ENCODE assay signal across 9 cellular contexts in genomic region chr1:94806451-94806861, GRCh38. TPM values are rescaled to one million over a fixed set of nuclear protein-coding genes. Genes with fewer than 3 reads are reported as not detected.
A peak's percentile ranks its signal among the peaks of the same experiment; 100 is the strongest.
DNase-seq lines count a peak whose midpoint lies in the region; ATAC-seq and TF ChIP-seq lines count a peak whose summit lies in the region.
"Had no signal": no experiment of that assay in that cellular context is flagged by ENCODE, and none has a peak within 500 bp of the region (broad histone marks: within the 10 kb centered on the region; RNA-seq: fewer than 3 reads in every experiment).

No MANE protein-coding gene starts in this region.

- peak overlapping the region; percentile 1 to 92 (median 77) for H3K27ac Mint-ChIP-seq in brain
- no peak overlapping the region for H3K27ac Mint-ChIP-seq in natural killer cell

- ATAC-seq in HG03439 (IDR thresholded peaks at IDR 0.05; ENCODE audit: unreplicated experiment) (no peak), GM21529 (IDR thresholded peaks at IDR 0.05; ENCODE audit: unreplicated experiment) (no peak), GM19395 (IDR thresholded peaks at IDR 0.05; ENCODE audit: unreplicated experiment) (no peak), natural killer cell (no peak)

- H3K9ac ChIP-seq in BLaER1 treated with 17β-estradiol and CSF1 and Interleukin-3, amounts not matched to agents 10 nM and 100 nM: peak overlapping the region in 2 of 11 experiments; percentile 17 to 19; a peak in 4 of 22 replicates

- no peaks in the 10 kb centered on the region for H3K27me3 ChIP-seq in BLaER1 treated with 17β-estradiol and CSF1 and Interleukin-3, amounts not matched to agents 10 nM and 100 nM
- H3K27me3 ChIP-seq: foreskin keratinocyte had no signal

- H3K27ac ChIP-seq in BLaER1 treated with 17β-estradiol and CSF1 and Interleukin-3, amounts not matched to agents 10 nM and 100 nM: peak overlapping the region in 5 of 11 experiments; percentile 14 to 45 (median 23); a peak in 6 of 22 replicates
- H3K27ac ChIP-seq: foreskin keratinocyte had no signal

- no peak overlapping the region for H3K4me3 ChIP-seq in BLaER1 treated with 17β-estradiol and CSF1 and Interleukin-3, amounts not matched to agents 10 nM and 100 nM
- no peak overlapping the region for H3K4me3 ChIP-seq in NB4 (ENCODE audit: low read depth, low read length)

- H3K9me3 Mint-ChIP-seq in brain (no peaks in the 10 kb centered on the region), natural killer cell (no peaks in the 10 kb centered on the region)

- H3K4me3 Mint-ChIP-seq in brain: peak overlapping the region; percentile 27 to 82 (median 67)
- H3K4me3 Mint-ChIP-seq in natural killer cell: no peak overlapping the region

- TF ChIP-seq POLR2A in NB4 (IDR thresholded peaks at IDR 0.05; ENCODE audit: extremely low read depth, insufficient read length): no peak

- no peaks in the 10 kb centered on the region for H3K36me3 ChIP-seq in BLaER1 treated with 17β-estradiol and CSF1 and Interleukin-3, amounts not matched to agents 10 nM and 100 nM

- H3K4me1 Mint-ChIP-seq in brain: peaks cover 47% of the 10 kb centered on the region
- peaks cover 11 to 15% of the 10 kb centered on the region in 2 donors for H3K4me1 Mint-ChIP-seq in natural killer cell

- no peaks in the 10 kb centered on the region for H4K20me1 ChIP-seq in BLaER1 treated with 17β-estradiol and CSF1 and Interleukin-3, amounts not matched to agents 10 nM and 100 nM

- intact Hi-C loops in natural killer cell (cut with micrococcal nuclease): loop anchor here (1.0 to 2.0 kb wide), 4 partner anchors 284 to 768 kb away; no protein-coding TSS in a partner anchor

- H3K36me3 Mint-ChIP-seq in brain (no peaks in the 10 kb centered on the region), natural killer cell (no peaks in the 10 kb centered on the region)

- peaks cover 0 to under 1% (median 0%) of the 10 kb centered on the region in 11 experiments; a peak in 2 of 22 replicates for H3K9me3 ChIP-seq in BLaER1 treated with 17β-estradiol and CSF1 and Interleukin-3, amounts not matched to agents 10 nM and 100 nM (replicated peaks in 1 of 11)

- TF ChIP-seq CTCF in NB4 (IDR thresholded peaks at IDR 0.05; ENCODE audit: low read depth, low read length) (no peak), brain (conservative IDR thresholded peaks at IDR 0.05) (no peak), natural killer cell (IDR thresholded peaks at IDR 0.05) (no peak)

- H3K27me3 Mint-ChIP-seq in brain: no peaks in the 10 kb centered on the region
- H3K27me3 Mint-ChIP-seq in natural killer cell (ENCODE audit: low read depth in 2 of 2): peaks cover 6 to 15% of the 10 kb centered on the region in 2 donors

- H3K4me1 ChIP-seq in BLaER1 treated with 17β-estradiol and CSF1 and Interleukin-3, amounts not matched to agents 10 nM and 100 nM: peaks cover 22 to 46% (median 41%) of the 10 kb centered on the region in 10 experiments

- H3K4me2 ChIP-seq in BLaER1 treated with 17β-estradiol and CSF1 and Interleukin-3, amounts not matched to agents 10 nM and 100 nM: peak overlapping the region; percentile 59 to 87 (median 71)

- peak; percentile 78 for DNase-seq in NB4 (ENCODE audit: low read depth)
- DNase-seq in lung microvascular endothelial cell (ENCODE audit: low read depth in 2 of 2): peak; percentile 20 to 83
- no peak for DNase-seq in natural killer cell

RNA-seq across cellular contexts. Expression of gene SLC44A3, which starts 13.7 kb away (rescaled TPM):
- polyA plus RNA-seq in brain (ENCODE audit: insufficient read depth, low read depth, low replicate concordance): 3.9 TPM
- total RNA-seq in lung microvascular endothelial cell (2.0 and 4.8 TPM in 2 replicates), natural killer cell (under 1 TPM in 1 of 3 donors, not detected in 2; 0.58 TPM)

Comparison
In these comparisons a context has a peak if more than half of its experiments do, and no peak if none do; other contexts are left out.
1. H3K27ac Mint-ChIP-seq: peak in brain (5 of 5); none in natural killer cell (0 of 2).